21 cellular contexts compared by ENCODE assay signal in genomic region chr17:7910711-7911110, GRCh38. TPM values are rescaled to one million over a fixed set of nuclear protein-coding genes. Genes with fewer than 3 reads are reported as not detected.
DNase-seq lines count a peak whose midpoint lies in the region; ATAC-seq and TF ChIP-seq lines count a peak whose summit lies in the region.
"Had no signal": no experiment of that assay in that cellular context is flagged by ENCODE, and none has a peak within 500 bp of the region (broad histone marks: within the 10 kb centered on the region; RNA-seq: fewer than 3 reads in every experiment).

No MANE protein-coding gene starts in this region.

- H3K4me3 ChIP-seq in mammary epithelial cell (replicated peaks in 1 of 3; ENCODE audit: insufficient read depth in 1 of 3, low read depth in 2 of 3, low read length in 3 of 3) (no peak overlapping the region), dorsolateral prefrontal cortex (no peak overlapping the region)
- no peak overlapping the region for H3K4me3 ChIP-seq in CD4-positive, alpha-beta memory T cell (ENCODE audit: low read length in 2 of 2)

- dilution Hi-C loops in mammary epithelial cell (cut with HindIII; ENCODE audit: low sequenced_read_pairs), result no loop called here

- no peaks in the 10 kb centered on the region for H3K9me3 Mint-ChIP-seq in MCF 10A (ENCODE audit: unreplicated experiment)
- H3K9me3 Mint-ChIP-seq in CD4-positive, alpha-beta memory T cell, result peaks cover 0 to 1% (median 0%) of the 10 kb centered on the region in 8 donors
- H3K9me3 Mint-ChIP-seq in activated T-helper 17 cell treated with anti-CD3 and anti-CD28 coated beads, Interleukin-2, amount 50 U/mL, for 72 hours, result no peaks in the 10 kb centered on the region
- no peaks in the 10 kb centered on the region for H3K9me3 Mint-ChIP-seq in neural crest cell
- H3K9me3 Mint-ChIP-seq: IgD-negative memory B cell had no signal

- H3K36me3 ChIP-seq in mammary epithelial cell (ENCODE audit: insufficient read depth, low read length), result peaks cover 5% of the 10 kb centered on the region
- H3K36me3 ChIP-seq in CD4-positive, alpha-beta memory T cell (ENCODE audit: insufficient read depth, low read length), result peaks cover 60% of the 10 kb centered on the region

- H3K9me3 ChIP-seq in mammary epithelial cell (replicated peaks; ENCODE audit: insufficient read depth, low read length), result no peaks in the 10 kb centered on the region
- no peaks in the 10 kb centered on the region for H3K9me3 ChIP-seq in CD4-positive, alpha-beta memory T cell (ENCODE audit: control insufficient read depth in 1 of 2, low read length in 2 of 2)

- H3K27me3 ChIP-seq in mammary epithelial cell (ENCODE audit: insufficient read depth, low read length), result no peaks in the 10 kb centered on the region
- H3K27me3 ChIP-seq in CD4-positive, alpha-beta memory T cell (ENCODE audit: insufficient read depth, low read length), result no peaks in the 10 kb centered on the region
- H3K27me3 ChIP-seq in dorsolateral prefrontal cortex, result no peaks in the 10 kb centered on the region

- H3K79me2 ChIP-seq in mammary epithelial cell (ENCODE audit: insufficient read depth, low read length), result no peaks in the 10 kb centered on the region

- no peak overlapping the region for H3K9ac ChIP-seq in mammary epithelial cell (ENCODE audit: insufficient read depth, low read length)

- peaks cover 15% of the 10 kb centered on the region for H3K4me1 ChIP-seq in mammary epithelial cell (ENCODE audit: insufficient read depth, low read length)
- peaks cover 14% of the 10 kb centered on the region for H3K4me1 ChIP-seq in CD4-positive, alpha-beta memory T cell (ENCODE audit: insufficient read depth, low read length)

- no peak for TF ChIP-seq CTCF in MCF 10A (IDR thresholded peaks at IDR 0.05; ENCODE audit: unreplicated experiment)
- TF ChIP-seq CTCF in mammary epithelial cell (conservative IDR thresholded peaks at IDR 0.05 in 1 of 2, IDR thresholded peaks at IDR 0.05 in 1 of 2; ENCODE audit: extremely low read depth in 1 of 2, insufficient read depth in 1 of 2, low read depth in 1 of 2, low read length in 2 of 2), result no peak
- TF ChIP-seq CTCF in neural crest cell (conservative IDR thresholded peaks at IDR 0.05), result no peak
- no peak for TF ChIP-seq CTCF in dorsolateral prefrontal cortex (IDR thresholded peaks at IDR 0.05 in 54 of 56, conservative IDR thresholded peaks at IDR 0.05 in 2 of 56; ENCODE audit: low read depth in 1 of 56, partially characterized antibody in 56 of 56)

- no peaks in the 10 kb centered on the region for H4K20me1 ChIP-seq in mammary epithelial cell (ENCODE audit: insufficient read depth, low read length)

- 80% methylated on average over 9 of the region's 13 CpGs for WGBS in mammary epithelial cell (ENCODE audit: low coverage, missing lambda C conversion rate)

- DNase-seq in MCF 10A (ENCODE audit: unreplicated experiment), result no peak
- DNase-seq in mammary epithelial cell, result no peak
- no peak for DNase-seq in CD4-positive, alpha-beta memory T cell
- no peak for DNase-seq in neural crest cell (ENCODE audit: low read depth, low spot score)
- no peak for DNase-seq in dorsolateral prefrontal cortex
- DNase-seq: ACHN; C1 segment of cervical spinal cord; EL; GF-D8; NCI-H1694; NCI-H2081; NCI-H2171; NCI-H345; NCI-H524; NCI-H774; NK-92 treated with Interleukin-12 subunit alpha and Interleukin-12 subunit beta, amount 100 ng/mL, for 24 hours; SIG-M5 had no signal

- H3K4me3 Mint-ChIP-seq in MCF 10A (ENCODE audit: unreplicated experiment), result no peak overlapping the region
- H3K4me3 Mint-ChIP-seq in CD4-positive, alpha-beta memory T cell, result peak overlapping the region in 1 of 8 donors; percentile 27
- no peak overlapping the region for H3K4me3 Mint-ChIP-seq in activated T-helper 17 cell treated with anti-CD3 and anti-CD28 coated beads, Interleukin-2, amount 50 U/mL, for 72 hours
- no peak overlapping the region for H3K4me3 Mint-ChIP-seq in neural crest cell
- H3K4me3 Mint-ChIP-seq: IgD-negative memory B cell had no signal

- no peak overlapping the region for H3K4me2 ChIP-seq in mammary epithelial cell (ENCODE audit: insufficient read depth, low read depth, low read length)

- H3K27ac Mint-ChIP-seq in MCF 10A (ENCODE audit: low read depth, unreplicated experiment) (peak overlapping the region; percentile 52), neural crest cell (ENCODE audit: unreplicated experiment) (peak overlapping the region; percentile 70)
- peak overlapping the region in 5 of 7 donors; percentile 28 to 75 (median 53) for H3K27ac Mint-ChIP-seq in CD4-positive, alpha-beta memory T cell
- peak overlapping the region; percentile 84 for H3K27ac Mint-ChIP-seq in activated T-helper 17 cell treated with anti-CD3 and anti-CD28 coated beads, Interleukin-2, amount 50 U/mL, for 72 hours

- in situ Hi-C loops in mammary epithelial cell (cut with MboI; ENCODE audit: low sequenced_read_pairs in 2 of 2), result loop anchor here (5.0 kb wide), 2 partner anchors 77 to 132 kb away; no protein-coding TSS in a partner anchor

- peaks cover 17% of the 10 kb centered on the region for H3K4me1 Mint-ChIP-seq in MCF 10A (ENCODE audit: insufficient read depth, unreplicated experiment)
- H3K4me1 Mint-ChIP-seq in CD4-positive, alpha-beta memory T cell, result peaks cover 12 to 21% (median 14%) of the 10 kb centered on the region in 4 donors
- H3K4me1 Mint-ChIP-seq in activated T-helper 17 cell treated with anti-CD3 and anti-CD28 coated beads, Interleukin-2, amount 50 U/mL, for 72 hours, result peaks cover 10% of the 10 kb centered on the region
- H3K4me1 Mint-ChIP-seq in neural crest cell, result peaks cover 19% of the 10 kb centered on the region

- CTCF ChIA-PET in MCF 10A (lab: Yijun Ruan, JAX) (interaction anchor here (0.8 to 4.0 kb wide), 4 partner anchors 10 to 146 kb away, joined by 3 to 24 read pairs (median 5); no protein-coding TSS in a partner anchor), mammary epithelial cell (lab: Charles Lee; ENCODE audit: low non-redundant PET) (no interaction called here)
- CTCF ChIA-PET in CD4-positive, alpha-beta memory T cell (lab: Charles Lee; ENCODE audit: partially characterized antibody), result interaction anchor here (1.0 to 10.8 kb wide), 3 partner anchors 13 to 77 kb away, joined by 3 to 219 read pairs (median 44); no protein-coding TSS in a partner anchor

- intact Hi-C loops in MCF 10A (cut with micrococcal nuclease) (no loop called here), mammary epithelial cell (cut with micrococcal nuclease) (loop anchor here (5.0 kb wide), 3 partner anchors 48 to 168 kb away; no protein-coding TSS in a partner anchor), dorsolateral prefrontal cortex (cut with DNase I) (loop anchor here (5.0 kb wide), 2 partner anchors 147 to 152 kb away; no protein-coding TSS in a partner anchor)
- intact Hi-C loops in CD4-positive, alpha-beta memory T cell (cut with micrococcal nuclease), result no loop called here

- H3K27me3 Mint-ChIP-seq in MCF 10A (ENCODE audit: insufficient read depth, unreplicated experiment), result no peaks in the 10 kb centered on the region
- H3K27me3 Mint-ChIP-seq in CD4-positive, alpha-beta memory T cell, result no peaks in the 10 kb centered on the region
- no peaks in the 10 kb centered on the region for H3K27me3 Mint-ChIP-seq in activated T-helper 17 cell treated with anti-CD3 and anti-CD28 coated beads, Interleukin-2, amount 50 U/mL, for 72 hours
- H3K27me3 Mint-ChIP-seq in neural crest cell (ENCODE audit: low read depth), result no peaks in the 10 kb centered on the region
- H3K27me3 Mint-ChIP-seq: IgD-negative memory B cell had no signal

- H3K36me3 Mint-ChIP-seq in MCF 10A (ENCODE audit: insufficient read depth, unreplicated experiment), result peaks cover 72% of the 10 kb centered on the region
- peaks cover 48 to 68% of the 10 kb centered on the region in 2 donors for H3K36me3 Mint-ChIP-seq in CD4-positive, alpha-beta memory T cell
- peaks cover 32% of the 10 kb centered on the region for H3K36me3 Mint-ChIP-seq in activated T-helper 17 cell treated with anti-CD3 and anti-CD28 coated beads, Interleukin-2, amount 50 U/mL, for 72 hours (ENCODE audit: low read depth)
- H3K36me3 Mint-ChIP-seq in neural crest cell (ENCODE audit: low read depth), result peaks cover 12% of the 10 kb centered on the region
- H3K36me3 Mint-ChIP-seq: IgD-negative memory B cell had no signal

- no TSS peak for BruUV-seq in MCF 10A (replicated peaks; lab: Mats Ljungman, UMichigan)
- BruUV-seq in mammary epithelial cell (replicated peaks; lab: Mats Ljungman, UMichigan), result no TSS peak

- ATAC-seq in activated T-helper 17 cell treated with anti-CD3 and anti-CD28 coated beads, Interleukin-2, amount 50 U/mL, for 72 hours (replicated peaks), result no peak
- no peak for ATAC-seq in GM21367 (IDR thresholded peaks at IDR 0.05; ENCODE audit: unreplicated experiment)

- no peak overlapping the region for H2AFZ ChIP-seq in mammary epithelial cell (ENCODE audit: low read depth, low read length)

- POLR2A ChIA-PET in MCF 10A (lab: Yijun Ruan, JAX), result interaction anchor here (0.7 kb wide), 1 partner anchor 21 kb away, joined by 3 read pairs; the partner anchor contains the start of genes CNTROB and TRAPPC1
- POLR2A ChIA-PET in CD4-positive, alpha-beta memory T cell (lab: Charles Lee; ENCODE audit: partially characterized antibody), result interaction anchor here (0.7 kb wide), 2 partner anchors 22 to 53 kb away, joined by 3 read pairs; partner anchors contain the start of genes CHD3 and NAA38

- H3K27ac ChIP-seq in mammary epithelial cell (ENCODE audit: insufficient read depth, low read depth, low read length) (no peak overlapping the region), dorsolateral prefrontal cortex (no peak overlapping the region)
- H3K27ac ChIP-seq in CD4-positive, alpha-beta memory T cell (ENCODE audit: low read depth, low read length), result no peak overlapping the region

RNA-seq across cellular contexts. Expression of gene RNF227, which starts 5.4 kb away (rescaled TPM):
- total RNA-seq in MCF 10A (2022) (5.6 and 7.4 TPM in 2 replicates), mammary epithelial cell (1 to 10 TPM; 5.2 to 6.4 TPM), neural crest cell (3.6 and 4.0 TPM in 2 replicates), dorsolateral prefrontal cortex (10 to 100 TPM in 3 of 120 experiments, 1 to 10 TPM in 117; 3.8 to 10.7 (median 6.7) TPM)
- 5.3 TPM for polyA plus RNA-seq in mammary epithelial cell
- 4.2 TPM for polyA minus RNA-seq in mammary epithelial cell
- total RNA-seq in CD4-positive, alpha-beta memory T cell, result 1 to 10 TPM; 6.7 to 7.4 TPM
- polyA plus RNA-seq in CD4-positive, alpha-beta memory T cell, result 1 to 10 TPM; 2.3 to 3.6 TPM
- total RNA-seq in activated T-helper 17 cell treated with anti-CD3 and anti-CD28 coated beads, Interleukin-2, amount 50 U/mL, for 72 hours, result 10 to 100 TPM in 1 of 2 donors, 1 to 10 TPM in 1; 2.4 to 11.7 TPM

RNA-seq across cellular contexts. Expression of gene KCNAB3, which starts 18.9 kb away (rescaled TPM):
- 4.2 and 10.0 TPM in 2 replicates for total RNA-seq in MCF 10A (2022)
- 1 to 10 TPM in 1 of 2 donors, under 1 TPM in 1; 0.33 to 1.7 TPM for total RNA-seq in mammary epithelial cell
- 0.52 TPM for polyA plus RNA-seq in mammary epithelial cell
- polyA minus RNA-seq in mammary epithelial cell, result not detected
- total RNA-seq in CD4-positive, alpha-beta memory T cell, result 10 to 100 TPM; 13.4 to 14.4 TPM
- under 1 TPM in 1 of 2 donors, not detected in 1; 0.53 TPM for polyA plus RNA-seq in CD4-positive, alpha-beta memory T cell
- 10 to 100 TPM in 1 of 2 donors, 1 to 10 TPM in 1; 8.6 to 11.9 TPM for total RNA-seq in activated T-helper 17 cell treated with anti-CD3 and anti-CD28 coated beads, Interleukin-2, amount 50 U/mL, for 72 hours
- 19.9 and 20.4 TPM in 2 replicates for total RNA-seq in neural crest cell
- 10 to 100 TPM in 118 of 120 experiments, 1 to 10 TPM in 2; 6.6 to 52.0 (median 21.5) TPM for total RNA-seq in dorsolateral prefrontal cortex
- total RNA-seq: M059J had no signal

RNA-seq across cellular contexts. Expression of gene TRAPPC1, which starts 21.0 kb away (rescaled TPM):
- total RNA-seq in MCF 10A (2022) (80.0 and 104 TPM in 2 replicates), mammary epithelial cell (100 to 1,000 TPM in 1 of 2 donors, 10 to 100 TPM in 1; 43.3 to 174 TPM), neural crest cell (129 and 145 TPM in 2 replicates), dorsolateral prefrontal cortex (100 to 1,000 TPM in 53 of 120 experiments, 10 to 100 TPM in 67; 58.5 to 141 (median 98.0) TPM)
- polyA plus RNA-seq in mammary epithelial cell, result 339 TPM
- polyA minus RNA-seq in mammary epithelial cell, result 323 TPM
- total RNA-seq in CD4-positive, alpha-beta memory T cell, result 100 to 1,000 TPM; 116 TPM
- 100 to 1,000 TPM; 239 to 240 TPM for polyA plus RNA-seq in CD4-positive, alpha-beta memory T cell
- 100 to 1,000 TPM; 179 to 180 TPM for total RNA-seq in activated T-helper 17 cell treated with anti-CD3 and anti-CD28 coated beads, Interleukin-2, amount 50 U/mL, for 72 hours

RNA-seq across cellular contexts. Expression of gene CNTROB, which starts 21.3 kb away (rescaled TPM):
- total RNA-seq in MCF 10A (2022), result 31.5 and 39.2 TPM in 2 replicates
- total RNA-seq in mammary epithelial cell, result 10 to 100 TPM; 20.3 to 38.4 TPM
- 19.3 TPM for polyA plus RNA-seq in mammary epithelial cell
- polyA minus RNA-seq in mammary epithelial cell, result 82.2 TPM
- 10 to 100 TPM; 29.7 to 30.1 TPM for total RNA-seq in CD4-positive, alpha-beta memory T cell
- polyA plus RNA-seq in CD4-positive, alpha-beta memory T cell, result 10 to 100 TPM in 1 of 2 donors, 1 to 10 TPM in 1; 3.9 to 12.6 TPM
- 100 to 1,000 TPM in 1 of 2 donors, 10 to 100 TPM in 1; 74.0 to 152 TPM for total RNA-seq in activated T-helper 17 cell treated with anti-CD3 and anti-CD28 coated beads, Interleukin-2, amount 50 U/mL, for 72 hours
- total RNA-seq in neural crest cell, result 55.5 and 58.3 TPM in 2 replicates
- total RNA-seq in dorsolateral prefrontal cortex, result 10 to 100 TPM; 13.4 to 35.9 (median 20.7) TPM

RNA-seq across cellular contexts. Expression of gene CHD3, which starts 22.1 kb away (rescaled TPM):
- total RNA-seq in MCF 10A (2022), result 78.5 and 87.1 TPM in 2 replicates
- total RNA-seq in mammary epithelial cell, result 10 to 100 TPM; 28.8 to 87.5 TPM
- 22.0 TPM for polyA plus RNA-seq in mammary epithelial cell
- 76.1 TPM for polyA minus RNA-seq in mammary epithelial cell
- 100 to 1,000 TPM; 274 to 287 TPM for total RNA-seq in CD4-positive, alpha-beta memory T cell
- 10 to 100 TPM in 1 of 2 donors, under 1 TPM in 1; 0.84 to 24.4 TPM for polyA plus RNA-seq in CD4-positive, alpha-beta memory T cell
- total RNA-seq in activated T-helper 17 cell treated with anti-CD3 and anti-CD28 coated beads, Interleukin-2, amount 50 U/mL, for 72 hours, result 100 to 1,000 TPM; 154 to 217 TPM
- total RNA-seq in neural crest cell, result 53.3 and 59.7 TPM in 2 replicates
- 100 to 1,000 TPM in 92 of 120 experiments, 10 to 100 TPM in 28; 45.9 to 168 (median 112) TPM for total RNA-seq in dorsolateral prefrontal cortex

Comparison
In these comparisons a context has a peak if more than half of its experiments do, and no peak if none do; other contexts are left out.
1. intact Hi-C loops: an anchor here in mammary epithelial cell (5.0 kb wide) and dorsolateral prefrontal cortex (5.0 kb wide); none called in MCF 10A and CD4-positive, alpha-beta memory T cell.